In the genomic region with DNA sequence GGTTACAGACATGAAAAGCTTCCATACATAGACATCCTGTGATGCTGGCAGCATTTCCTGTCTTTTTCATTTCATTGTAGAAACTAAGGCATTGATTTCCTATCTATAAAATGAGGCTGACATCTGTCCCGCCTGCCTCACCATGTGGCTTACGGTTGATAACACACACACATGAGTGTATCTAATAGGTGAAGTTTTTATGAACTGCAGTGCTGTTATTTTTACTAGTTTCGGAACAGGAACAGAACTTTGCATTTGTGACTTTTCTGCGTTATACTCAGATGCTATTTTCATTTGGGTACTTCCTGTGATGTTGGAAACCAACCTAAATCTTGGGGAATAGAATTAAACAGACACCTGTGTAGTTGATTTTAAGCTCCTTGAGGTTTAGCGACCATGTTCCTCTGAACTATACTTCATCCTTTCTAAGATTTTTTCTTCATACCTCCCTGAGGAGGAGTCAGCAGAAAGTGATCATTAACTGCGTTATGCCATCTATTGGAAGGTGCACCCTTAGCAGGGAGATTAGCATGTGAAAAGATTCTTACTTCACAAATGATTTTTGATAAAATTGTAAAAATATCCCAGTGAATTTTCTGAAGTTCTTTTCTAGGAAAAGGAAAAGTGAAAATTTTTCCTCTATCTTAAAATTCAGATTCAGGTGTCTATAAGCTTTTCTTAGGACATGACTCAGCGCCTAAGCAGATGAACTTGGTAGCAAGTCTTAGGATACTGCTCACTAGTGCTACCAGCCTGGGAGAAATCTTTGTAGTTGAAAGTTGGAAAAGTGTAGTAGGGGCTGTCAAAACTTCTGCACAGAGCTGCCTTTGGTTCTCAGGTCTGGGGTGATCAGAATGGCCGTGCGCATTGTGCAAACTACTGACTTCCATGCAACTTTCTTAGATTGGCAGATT, we compare ENCODE assay signal across 16 cellular contexts.
DNase-seq lines count a peak whose midpoint lies in the region; ATAC-seq and TF ChIP-seq lines count a peak whose summit lies in the region.
"Had no signal": no experiment of that assay in that cellular context is flagged by ENCODE, and none has a peak within 500 bp of the region (broad histone marks: within the 10 kb centered on the region; RNA-seq: fewer than 3 reads in every experiment).

No MANE protein-coding gene starts in this region.

- ATAC-seq in GM18502 (IDR thresholded peaks at IDR 0.05; ENCODE audit: poor library complexity, unreplicated experiment) (peak; percentile 53), GM21717 (IDR thresholded peaks at IDR 0.05; ENCODE audit: unreplicated experiment) (peak; percentile 49), lower lobe of right lung (no peak)
- ATAC-seq: activated CD4-positive, alpha-beta T cell treated with anti-CD3 and anti-CD28 coated beads for 36 hours; left lung had no signal

- intact Hi-C loops in lower lobe of right lung (cut with DNase I) = loop anchor here (10.0 kb wide), 1 partner anchor 173 kb away; no protein-coding TSS in a partner anchor

- H3K36me3 ChIP-seq in HUES6 (ENCODE audit: control insufficient read depth, insufficient read depth, low read length) (peaks cover 15% of the 10 kb centered on the region), WERI-Rb-1 (no peaks in the 10 kb centered on the region), lower lobe of right lung (peaks cover 10% of the 10 kb centered on the region)

- no peaks in the 10 kb centered on the region for H3K36me3 Mint-ChIP-seq in glutamatergic neuron (ENCODE audit: unreplicated experiment)

- H3K4me3 ChIP-seq in HUES6 (ENCODE audit: low read depth, low read length) = no peak overlapping the region
- H3K4me3 ChIP-seq in WERI-Rb-1 (ENCODE audit: low read depth, low read length) = no peak overlapping the region
- no peak overlapping the region for H3K4me3 ChIP-seq in lower lobe of right lung
- H3K4me3 ChIP-seq: left lung, SJSA1, stomach had no signal

- H3K9ac ChIP-seq in HUES6 (ENCODE audit: low read length) = no peak overlapping the region

- H3K4me1 Mint-ChIP-seq in glutamatergic neuron (ENCODE audit: low read depth, unreplicated experiment) = peaks cover 39% of the 10 kb centered on the region
- H3K4me1 Mint-ChIP-seq: central memory CD8-positive, alpha-beta T cell had no signal

- no peaks in the 10 kb centered on the region for H3K9me3 ChIP-seq in HUES6 (ENCODE audit: control insufficient read depth, insufficient read depth, low read depth, low read length)
- H3K9me3 ChIP-seq in WERI-Rb-1 (ENCODE audit: severe bottlenecking) = no peaks in the 10 kb centered on the region
- no peaks in the 10 kb centered on the region for H3K9me3 ChIP-seq in lower lobe of right lung
- H3K9me3 ChIP-seq: left lung, SJSA1, stomach had no signal

- no peak for TF ChIP-seq CTCF in WERI-Rb-1 (IDR thresholded peaks at IDR 0.05; ENCODE audit: low read depth, low read length)
- no peak for TF ChIP-seq CTCF in glutamatergic neuron (IDR thresholded peaks at IDR 0.05; ENCODE audit: partially characterized antibody, unreplicated experiment)
- TF ChIP-seq CTCF in lower lobe of right lung (IDR thresholded peaks at IDR 0.05) = no peak

- H3K4me3 Mint-ChIP-seq in glutamatergic neuron (ENCODE audit: unreplicated experiment) = no peak overlapping the region
- H3K4me3 Mint-ChIP-seq: activated CD4-positive, alpha-beta T cell treated with anti-CD3 and anti-CD28 coated beads for 36 hours; central memory CD8-positive, alpha-beta T cell had no signal

- H3K27ac ChIP-seq in HUES6 (ENCODE audit: low read depth, low read length) = peak overlapping the region; percentile 20; the same call in 1 of the 2 replicates
- no peak overlapping the region for H3K27ac ChIP-seq in WERI-Rb-1
- no peak overlapping the region for H3K27ac ChIP-seq in lower lobe of right lung
- H3K27ac ChIP-seq: left lung, SJSA1, stomach had no signal

- H3K27me3 Mint-ChIP-seq in glutamatergic neuron (ENCODE audit: unreplicated experiment) = no peaks in the 10 kb centered on the region

- H3K27me3 ChIP-seq in HUES6 (ENCODE audit: control insufficient read depth, insufficient read depth, low read length) = no peaks in the 10 kb centered on the region
- no peaks in the 10 kb centered on the region for H3K27me3 ChIP-seq in WERI-Rb-1 (ENCODE audit: insufficient read depth, low read depth, severe bottlenecking)
- H3K27me3 ChIP-seq in lower lobe of right lung (ENCODE audit: low read depth) = no peaks in the 10 kb centered on the region
- H3K27me3 ChIP-seq: left lung, SJSA1, stomach had no signal

- no peak overlapping the region for H3K27ac Mint-ChIP-seq in glutamatergic neuron (ENCODE audit: unreplicated experiment)
- H3K27ac Mint-ChIP-seq: activated CD4-positive, alpha-beta T cell treated with anti-CD3 and anti-CD28 coated beads for 36 hours had no signal

- H3K4me1 ChIP-seq in HUES6 (ENCODE audit: control insufficient read depth, insufficient read depth, low read length) (peaks cover 26% of the 10 kb centered on the region), lower lobe of right lung (no peaks in the 10 kb centered on the region)
- H3K4me1 ChIP-seq: left lung, SJSA1 had no signal

- H3K9me3 Mint-ChIP-seq in glutamatergic neuron (ENCODE audit: unreplicated experiment) = no peaks in the 10 kb centered on the region
- H3K9me3 Mint-ChIP-seq: central memory CD8-positive, alpha-beta T cell had no signal

- DNase-seq in germinal center (ENCODE audit: low spot score) (peak; percentile 39), WERI-Rb-1 (no peak), H4 (ENCODE audit: low spot score) (no peak), glutamatergic neuron (no peak), lower lobe of right lung (no peak)
- DNase-seq: activated CD4-positive, alpha-beta T cell treated with anti-CD3 and anti-CD28 coated beads for 36 hours; activated gamma-delta T cell treated with Interleukin-2 at 50 U/mL for 16 hours; Kasumi-1; left lung; NCI-H510A; stomach had no signal

Comparison
In these comparisons a context has a peak if more than half of its experiments do, and no peak if none do; other contexts are left out.
1. ATAC-seq: peak in GM18502 (single experiment) and GM21717 (single experiment); none in lower lobe of right lung (0 of 2).